2 cellular contexts compared by ENCODE assay signal in genomic region chr4:185677915-185678314, GRCh38.
A peak's percentile ranks its signal among the peaks of the same experiment; 100 is the strongest.
TF ChIP-seq lines count a peak whose summit lies in the region.

No MANE protein-coding gene starts in this region.

TF ChIP-seq in IMR-90, 13 proteins besides CTCF, POLR2A, EP300 and RAD21:
- peak; percentile 92 for TF ChIP-seq MAFK (IDR thresholded peaks at IDR 0.05; ENCODE audit: low read depth, low read length)
- no peak for TF ChIP-seq SMC3 (IDR thresholded peaks at IDR 0.05; ENCODE audit: low read depth, low read length)
- TF ChIP-seq MAZ (IDR thresholded peaks at IDR 0.05; ENCODE audit: borderline replicate concordance, low read depth, low read length): no peak
- TF ChIP-seq MXI1 (IDR thresholded peaks at IDR 0.05; ENCODE audit: borderline replicate concordance, low read depth, low read length): no peak
- TF ChIP-seq USF2 (IDR thresholded peaks at IDR 0.05; ENCODE audit: low read depth, low read length): no peak
- TF ChIP-seq ELK1 (IDR thresholded peaks at IDR 0.05; ENCODE audit: borderline replicate concordance, low read depth, low read length): no peak
TF ChIP-seq in IMR-90: peak in this region for 1.

TF ChIP-seq in H1, 55 proteins besides CTCF, POLR2A, EP300 and RAD21:
- TF ChIP-seq HDAC6 (IDR thresholded peaks at IDR 0.05; ENCODE audit: low read depth, low read length) (no peak), MAFK (IDR thresholded peaks at IDR 0.05; ENCODE audit: low read depth, low read length) (peak; percentile 9; the same call in 1 of the 2 replicates)
TF ChIP-seq in H1: peak in this region for 1.
